ENCODE assay signal across 8 cellular contexts in the genomic region with DNA sequence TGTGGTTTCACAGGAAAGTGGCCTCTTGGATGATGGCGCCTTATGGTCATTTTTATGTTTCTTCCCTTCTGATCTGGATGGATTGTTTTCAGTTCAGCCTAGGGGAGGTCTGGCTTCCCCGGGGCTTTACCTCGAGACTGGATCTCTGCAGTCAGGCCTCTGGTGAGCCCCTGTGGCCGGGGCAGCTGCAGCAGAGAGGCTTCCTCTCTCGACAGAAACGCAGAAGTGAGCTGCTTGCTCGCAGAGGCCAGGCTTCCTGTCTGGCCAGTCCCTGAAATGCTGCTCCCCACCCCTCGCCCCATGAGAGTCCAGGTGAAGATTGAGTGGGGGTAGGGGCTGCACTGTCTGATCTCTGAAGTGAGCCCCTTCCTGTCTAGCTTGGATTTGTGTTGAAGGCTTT. TPM values are rescaled to one million over a fixed set of nuclear protein-coding genes. Genes with fewer than 3 reads are reported as not detected.
DNase-seq lines count a peak whose midpoint lies in the region; ATAC-seq and TF ChIP-seq lines count a peak whose summit lies in the region.

No MANE protein-coding gene starts in this region.

- no peaks in the 10 kb centered on the region for H3K36me3 ChIP-seq in CD8-positive, alpha-beta T cell (ENCODE audit: insufficient read depth, low read length)
- H3K36me3 ChIP-seq in cardiac muscle cell (no peaks in the 10 kb centered on the region), aorta (ENCODE audit: control insufficient read depth in 1 of 2, insufficient read depth in 2 of 2, low read length in 1 of 2) (no peaks in the 10 kb centered on the region)

- H3K4me3 Mint-ChIP-seq in CD8-positive, alpha-beta T cell: no peak overlapping the region
- H3K4me3 Mint-ChIP-seq in IgD-negative memory B cell: peak overlapping the region; percentile 88 to 95 (median 92)

- intact Hi-C loops in CD8-positive, alpha-beta T cell (cut with DNase I, micrococcal nuclease): no loop called here
- intact Hi-C loops in aorta (cut with DNase I): no loop called here

- DNase-seq in CD8-positive, alpha-beta T cell: peak in 1 of 7 experiments; percentile 57
- DNase-seq in cardiac muscle cell (ENCODE audit: low read depth in 1 of 2, low spot score in 1 of 2) (peak in 1 of 2 donors; percentile 19), aorta (peak in 1 of 2 donors; percentile 66), NCI-H82 treated with DMSO at 0.1 percent for 48 hours (lab: John Stamatoyannopoulos, UW; ENCODE audit: unreplicated experiment) (no peak), COLO668 (lab: John Stamatoyannopoulos, UW; ENCODE audit: unreplicated experiment) (no peak)
- DNase-seq in stimulated activated CD4-positive, alpha-beta T cell treated with anti-CD3 and anti-CD28 coated beads, Interleukin-15, amount 100 ng/mL, for 24 hours: no peak

- CTCF ChIA-PET in CD8-positive, alpha-beta T cell (lab: Charles Lee): no interaction called here

- no peaks in the 10 kb centered on the region for H3K27me3 ChIP-seq in CD8-positive, alpha-beta T cell (ENCODE audit: insufficient read depth, low read length)
- H3K27me3 ChIP-seq in cardiac muscle cell (no peaks in the 10 kb centered on the region), aorta (ENCODE audit: control insufficient read depth in 1 of 2, insufficient read depth in 2 of 2, low read length in 1 of 2) (peaks cover 0 to 2% of the 10 kb centered on the region in 2 donors)

- H3K27ac Mint-ChIP-seq in CD8-positive, alpha-beta T cell: peak overlapping the region; percentile 84
- H3K27ac Mint-ChIP-seq in IgD-negative memory B cell: peak overlapping the region; percentile 98 to 99 (median 98)

- no peak overlapping the region for H3K4me3 ChIP-seq in CD8-positive, alpha-beta T cell (ENCODE audit: low read depth, low read length)
- no peak overlapping the region for H3K4me3 ChIP-seq in cardiac muscle cell
- H3K4me3 ChIP-seq in aorta (ENCODE audit: low read length in 2 of 2): no peak overlapping the region

- no peaks in the 10 kb centered on the region for H3K9me3 Mint-ChIP-seq in CD8-positive, alpha-beta T cell
- no peaks in the 10 kb centered on the region for H3K9me3 Mint-ChIP-seq in IgD-negative memory B cell

- POLR2A ChIA-PET in CD8-positive, alpha-beta T cell (lab: Charles Lee): interaction anchor here (0.5 kb wide), 1 partner anchor 64 kb away, joined by 3 read pairs; no protein-coding TSS in a partner anchor

- ATAC-seq in CD8-positive, alpha-beta T cell: peak; percentile 49
- ATAC-seq in GM19463 (IDR thresholded peaks at IDR 0.05; ENCODE audit: unreplicated experiment) (peak; percentile 58), aorta (ENCODE audit: low FRiP score) (peak; percentile 66)

- H3K27ac ChIP-seq in CD8-positive, alpha-beta T cell (ENCODE audit: low read depth, low read length): peak overlapping the region; percentile 10
- H3K27ac ChIP-seq in cardiac muscle cell: peak overlapping the region; percentile 71
- no peak overlapping the region for H3K27ac ChIP-seq in aorta (ENCODE audit: low read depth in 1 of 2, low read length in 2 of 2)

- H3K9me3 ChIP-seq in CD8-positive, alpha-beta T cell (ENCODE audit: low read length): no peaks in the 10 kb centered on the region
- no peaks in the 10 kb centered on the region for H3K9me3 ChIP-seq in cardiac muscle cell (ENCODE audit: low read depth)
- H3K9me3 ChIP-seq in aorta (ENCODE audit: control insufficient read depth, low read length): no peaks in the 10 kb centered on the region

- no peak for TF ChIP-seq CTCF in CD8-positive, alpha-beta T cell (IDR thresholded peaks at IDR 0.05)
- TF ChIP-seq CTCF in cardiac muscle cell (IDR thresholded peaks at IDR 0.05; ENCODE audit: low read depth, low read length): no peak

- no peaks in the 10 kb centered on the region for H3K27me3 Mint-ChIP-seq in CD8-positive, alpha-beta T cell (ENCODE audit: low read depth)
- H3K27me3 Mint-ChIP-seq in IgD-negative memory B cell: no peaks in the 10 kb centered on the region

- peaks cover 17% of the 10 kb centered on the region for H3K4me1 Mint-ChIP-seq in CD8-positive, alpha-beta T cell (ENCODE audit: low read depth)
- H3K4me1 Mint-ChIP-seq in IgD-negative memory B cell: peaks cover 44 to 76% (median 72%) of the 10 kb centered on the region in 3 donors

- no peaks in the 10 kb centered on the region for H3K36me3 Mint-ChIP-seq in CD8-positive, alpha-beta T cell
- H3K36me3 Mint-ChIP-seq in IgD-negative memory B cell: peaks cover 18% of the 10 kb centered on the region

- peaks cover 5% of the 10 kb centered on the region for H3K4me1 ChIP-seq in CD8-positive, alpha-beta T cell (ENCODE audit: insufficient read depth, low read length)
- peaks cover 17% of the 10 kb centered on the region for H3K4me1 ChIP-seq in cardiac muscle cell (ENCODE audit: low read depth)
- H3K4me1 ChIP-seq in aorta (ENCODE audit: control insufficient read depth in 1 of 2, insufficient read depth in 2 of 2, low read length in 2 of 2): no peaks in the 10 kb centered on the region

- WGBS in aorta, 2 donors: 50 to 51% methylated on average over 8 of the region's 8 CpGs

RNA-seq across cellular contexts. Expression of a gene that starts 44.0 kb away (rescaled TPM):
- total RNA-seq in CD8-positive, alpha-beta T cell: 10 to 100 TPM in 1 of 2 experiments, 1 to 10 TPM in 1; 7.6 to 10.2 TPM
- polyA plus RNA-seq in IgD-negative memory B cell (123 TPM), cardiac muscle cell (3.5 and 6.7 TPM in 2 replicates), aorta (1 to 10 TPM; 2.5 to 3.0 TPM)
- total RNA-seq in cardiac muscle cell (5.0 and 10.4 TPM in 2 replicates), aorta (10 to 100 TPM; 21.2 to 48.4 TPM)

Comparison
In these comparisons a context has a peak if more than half of its experiments do, and no peak if none do; other contexts are left out.
1. H3K27ac ChIP-seq: peak in CD8-positive, alpha-beta T cell (single experiment) and cardiac muscle cell (single experiment); none in aorta (0 of 2).
2. Peak in every context shown above with its lines, with median percentiles within 50 percentile points of each other: ATAC-seq.